8 cellular contexts compared by ENCODE assay signal in the genomic region with DNA sequence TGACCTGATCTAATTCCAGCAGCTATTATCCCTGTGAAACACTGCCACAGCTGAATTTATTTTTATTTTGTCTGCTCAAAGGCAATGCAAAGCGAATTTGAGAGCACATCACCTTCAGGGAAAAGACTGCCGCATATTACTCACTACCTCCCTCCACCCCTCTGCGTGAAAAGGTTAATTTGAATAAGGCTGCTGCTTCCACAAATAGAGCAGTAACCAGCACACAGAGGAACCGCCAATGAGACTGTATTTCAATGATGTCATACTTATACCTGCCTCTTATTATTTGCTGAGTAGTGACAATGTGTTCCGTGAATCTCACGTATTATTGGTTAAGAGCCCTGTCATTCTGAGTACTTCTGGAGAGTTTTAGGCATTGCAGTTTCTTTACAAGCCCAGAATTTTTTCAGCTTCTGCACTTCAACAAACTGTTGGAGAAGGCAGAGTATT.
DNase-seq lines count a peak whose midpoint lies in the region; ATAC-seq and TF ChIP-seq lines count a peak whose summit lies in the region.

No MANE protein-coding gene starts in this region.

- H3K27me3 ChIP-seq in AG04450 (ENCODE audit: control insufficient read depth, insufficient read depth, low read length): no peaks in the 10 kb centered on the region

- H3K4me1 Mint-ChIP-seq in activated T-cell treated with anti-CD3 and anti-CD28 coated beads, Interleukin-2, amount 50 U/mL, for 72 hours (ENCODE audit: low read depth): peaks cover 47% of the 10 kb centered on the region

- DNase-seq in AG04450 (ENCODE audit: low read depth, low spot score) (peak; percentile 48), NCI-H2227 (lab: John Stamatoyannopoulos, UW; ENCODE audit: unreplicated experiment) (peak; percentile 92), fibroblast of the conjunctiva (ENCODE audit: low read depth) (peak; percentile 66), nucleus accumbens (lab: John Stamatoyannopoulos, UW) (peak in 40 of 56 donors; percentile 1 to 82 (median 32)), foreskin melanocyte (no peak)
- peak; percentile 22 to 34 for DNase-seq in activated T-cell treated with anti-CD3 and anti-CD28 coated beads, Interleukin-2, amount 50 U/mL, for 72 hours

- peak overlapping the region; percentile 52 to 73 for H3K4me3 Mint-ChIP-seq in activated T-cell treated with anti-CD3 and anti-CD28 coated beads, Interleukin-2, amount 50 U/mL, for 72 hours

- no peak overlapping the region for H3K27ac Mint-ChIP-seq in activated T-cell treated with anti-CD3 and anti-CD28 coated beads, Interleukin-2, amount 50 U/mL, for 72 hours

- H3K27me3 Mint-ChIP-seq in activated T-cell treated with anti-CD3 and anti-CD28 coated beads, Interleukin-2, amount 50 U/mL, for 72 hours (ENCODE audit: low read depth): peaks cover 5% of the 10 kb centered on the region

- CTCF ChIA-PET in AG04450 (lab: Charles Lee): interaction anchor here (0.9 to 3.2 kb wide), 2 partner anchors 10 to 968 kb away, joined by 3 to 11 read pairs; no protein-coding TSS in a partner anchor

- TF ChIP-seq CTCF in AG04450 (IDR thresholded peaks at IDR 0.05; ENCODE audit: low read depth, low read length): no peak

- POLR2A ChIA-PET in AG04450 (lab: Yijun Ruan, JAX): no interaction called here

- H3K9me3 Mint-ChIP-seq in activated T-cell treated with anti-CD3 and anti-CD28 coated beads, Interleukin-2, amount 50 U/mL, for 72 hours: no peaks in the 10 kb centered on the region

- H3K4me3 ChIP-seq in AG04450 (ENCODE audit: low read depth, low read length): peak overlapping the region; percentile 8; the same call in 1 of the 2 replicates

- H3K27ac ChIP-seq in AG04450 (ENCODE audit: low read depth, low read length): no peak overlapping the region

- ATAC-seq in GM18858 (IDR thresholded peaks at IDR 0.05; ENCODE audit: unreplicated experiment) (peak; percentile 73), HG03025 (IDR thresholded peaks at IDR 0.05; ENCODE audit: low FRiP score, unreplicated experiment) (peak; percentile 54)
- ATAC-seq in activated T-cell treated with anti-CD3 and anti-CD28 coated beads, Interleukin-2, amount 50 U/mL, for 72 hours (replicated peaks in 1 of 2): peak; percentile 84 to 88

- no peaks in the 10 kb centered on the region for H3K9me3 ChIP-seq in AG04450 (ENCODE audit: control insufficient read depth, insufficient read depth, low read length)

- H3K36me3 Mint-ChIP-seq in activated T-cell treated with anti-CD3 and anti-CD28 coated beads, Interleukin-2, amount 50 U/mL, for 72 hours (ENCODE audit: insufficient read depth in 2 of 2): no peaks in the 10 kb centered on the region
